8 cellular contexts compared by ENCODE assay signal in genomic region chr2:42102606-42103450, GRCh38. TPM values are rescaled to one million over a fixed set of nuclear protein-coding genes. Genes with fewer than 3 reads are reported as not detected.
DNase-seq lines count a peak whose midpoint lies in the region; ATAC-seq, FAIRE-seq and TF ChIP-seq lines count a peak whose summit lies in the region.

No MANE protein-coding gene starts in this region.

- peak overlapping the region; percentile 68 for H3K4me3 ChIP-seq in ACC112 (ENCODE audit: low read depth, low read length)
- H3K4me3 ChIP-seq in dorsolateral prefrontal cortex: peak overlapping the region in 45 of 59 donors; percentile 8 to 69 (median 60)
- H3K4me3 ChIP-seq in mucosa of rectum (ENCODE audit: low read length in 2 of 2): no peak overlapping the region

- H3K36me3 ChIP-seq in ACC112 (ENCODE audit: insufficient read depth, low read length) (no peaks in the 10 kb centered on the region), mucosa of rectum (ENCODE audit: control insufficient read depth in 2 of 2, insufficient read depth in 2 of 2, low read length in 2 of 2) (no peaks in the 10 kb centered on the region)

- DNase-seq in RPMI7951 (ENCODE audit: low read depth): peak; percentile 42
- DNase-seq in dorsolateral prefrontal cortex: no peak
- peak; percentile 92 for DNase-seq in urothelium cell line (ENCODE audit: low spot score)
- no peak for DNase-seq in SW 1271 (lab: John Stamatoyannopoulos, UW)

- H3K27me3 ChIP-seq in ACC112 (ENCODE audit: insufficient read depth, low read length): no peaks in the 10 kb centered on the region
- no peaks in the 10 kb centered on the region for H3K27me3 ChIP-seq in dorsolateral prefrontal cortex
- no peaks in the 10 kb centered on the region for H3K27me3 ChIP-seq in mucosa of rectum (ENCODE audit: control insufficient read depth in 2 of 2, insufficient read depth in 2 of 2, low read length in 2 of 2)

- H3K9ac ChIP-seq in mucosa of rectum (ENCODE audit: low read depth in 1 of 2, low read length in 2 of 2): peak overlapping the region in 1 of 2 donors; percentile 52

- H3K4me1 ChIP-seq in ACC112 (ENCODE audit: control insufficient read depth, insufficient read depth, low read length, unreplicated experiment): peaks cover 18% of the 10 kb centered on the region
- H3K4me1 ChIP-seq in mucosa of rectum (ENCODE audit: control insufficient read depth in 2 of 2, insufficient read depth in 2 of 2, low read length in 2 of 2): peaks cover 21 to 34% of the 10 kb centered on the region in 2 donors

- H3K27ac ChIP-seq in ACC112 (ENCODE audit: low read depth, low read length) (peak overlapping the region; percentile 51; the same call in 1 of the 2 replicates), dorsolateral prefrontal cortex (peak overlapping the region in 50 of 59 donors; percentile 15 to 87 (median 66)), mucosa of rectum (ENCODE audit: low read depth in 2 of 2, low read length in 2 of 2) (peak overlapping the region; percentile 75 to 86)

- peak overlapping the region; percentile 39 for H2AFZ ChIP-seq in ACC112 (ENCODE audit: low read length, unreplicated experiment)

- no peak for TF ChIP-seq CTCF in dorsolateral prefrontal cortex (IDR thresholded peaks at IDR 0.05 in 54 of 56, conservative IDR thresholded peaks at IDR 0.05 in 2 of 56; ENCODE audit: low read depth in 1 of 56, partially characterized antibody in 56 of 56)

- peak; percentile 9 for ATAC-seq in GM19463 (IDR thresholded peaks at IDR 0.05; ENCODE audit: unreplicated experiment)
- no peak for ATAC-seq in HG03457 (IDR thresholded peaks at IDR 0.05; ENCODE audit: unreplicated experiment)

- H3K79me2 ChIP-seq in ACC112 (ENCODE audit: control insufficient read depth, insufficient read depth, low read length, unreplicated experiment): no peaks in the 10 kb centered on the region

- H3K9me3 ChIP-seq in mucosa of rectum (ENCODE audit: control insufficient read depth in 2 of 2, low read length in 2 of 2): no peaks in the 10 kb centered on the region

- intact Hi-C loops in dorsolateral prefrontal cortex (cut with DNase I): no loop called here

- FAIRE-seq in urothelium cell line (lab: Jason Lieb, UNC): no peak

RNA-seq across cellular contexts. Expression of gene PKDCC, which starts 55.0 kb away (rescaled TPM):
- total RNA-seq in RPMI7951 (2014; rRNA removed; shearing (Covaris generic)): 1.7 and 1.8 TPM in 2 replicates
- 10 to 100 TPM; 26.5 to 91.2 (median 49.3) TPM for total RNA-seq in dorsolateral prefrontal cortex

Comparison
In these comparisons a context has a peak if more than half of its experiments do, and no peak if none do; other contexts are left out.
1. H3K4me3 ChIP-seq: peak in ACC112 (single experiment) and dorsolateral prefrontal cortex (45 of 59); none in mucosa of rectum (0 of 2).
2. DNase-seq: peak in RPMI7951 (single experiment) and urothelium cell line (single experiment); none in dorsolateral prefrontal cortex (0 of 10) and SW 1271 (0 of 2).
3. Peak in every context shown above with its lines, with median percentiles within 50 percentile points of each other: H3K27ac ChIP-seq.